In the genomic region with DNA sequence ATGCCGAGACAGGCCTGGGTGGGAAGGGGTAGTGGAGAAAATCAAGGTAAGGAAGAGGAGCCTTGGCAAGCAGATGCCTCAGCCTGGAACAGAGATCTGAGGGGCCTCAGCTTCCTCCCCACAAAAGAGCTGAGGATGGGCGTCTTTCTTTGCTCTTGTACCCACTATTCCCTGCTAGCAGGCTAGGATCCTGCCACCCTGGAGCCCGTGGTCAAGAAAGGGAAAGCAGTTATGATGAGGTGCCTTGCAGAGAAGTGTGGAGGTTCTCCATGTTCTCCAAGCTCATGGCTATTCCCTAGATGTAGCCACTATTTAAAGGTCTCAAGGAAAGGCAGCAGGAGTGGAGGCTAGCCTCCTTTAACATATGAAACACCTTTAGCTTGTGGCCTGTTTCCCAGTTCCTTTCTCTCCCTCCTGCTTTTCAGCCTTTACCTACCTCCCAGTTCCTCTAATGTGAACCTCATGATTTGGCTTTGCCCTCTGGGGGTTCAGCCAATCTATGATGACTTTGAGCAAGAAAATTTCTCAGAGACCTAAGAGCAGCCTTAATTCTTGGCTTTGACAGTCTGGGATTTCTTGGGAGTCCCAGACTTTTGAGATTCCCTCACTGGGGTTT, we compare ENCODE assay signal across 1 cellular context.
TF ChIP-seq lines count a peak whose summit lies in the region.

No MANE protein-coding gene starts in this region.

TF ChIP-seq in GM23338, 12 proteins besides CTCF, POLR2A, EP300 and RAD21 (continued from another document):
- no peak for TF ChIP-seq EZH2phosphoT487 (IDR thresholded peaks at IDR 0.05; ENCODE audit: unreplicated experiment)
- no peak for TF ChIP-seq NANOG (IDR thresholded peaks at IDR 0.05; ENCODE audit: borderline replicate concordance)
- no peak for TF ChIP-seq JUNB (IDR thresholded peaks at IDR 0.05; ENCODE audit: unreplicated experiment)
- TF ChIP-seq EZH2 (IDR thresholded peaks at IDR 0.05; ENCODE audit: low read depth, unreplicated experiment): no peak
- no peak for TF ChIP-seq ZNF331 (CRISPR knock-in tag; IDR thresholded peaks at IDR 0.05; ENCODE audit: low read depth)
- no peak for TF ChIP-seq ZNF462 (CRISPR knock-in tag; IDR thresholded peaks at IDR 0.05)
- TF ChIP-seq POLR2AphosphoS5 (IDR thresholded peaks at IDR 0.05; ENCODE audit: low read depth): no peak
- no peak for TF ChIP-seq CREB1 (CRISPR knock-in tag; IDR thresholded peaks at IDR 0.05; ENCODE audit: low read depth)
- no peak for TF ChIP-seq ETS1 (IDR thresholded peaks at IDR 0.05)
- TF ChIP-seq REST (IDR thresholded peaks at IDR 0.05; ENCODE audit: unreplicated experiment): no peak
